Comparison of ENCODE assay signal across 35 cellular contexts in genomic region chr5:95993776-95994175, GRCh38.
"Had no signal": no experiment of that assay in that cellular context is flagged by ENCODE, and none has a peak within 500 bp of the region (broad histone marks: within the 10 kb centered on the region; RNA-seq: fewer than 3 reads in every experiment).

No MANE protein-coding gene starts in this region.

- H3K9me3 ChIP-seq: MG63 had no signal

- H3K27ac ChIP-seq: KMS-11 had no signal

- DNase-seq: Kasumi-1, MG63, MM.1S, MV-4-11, NCI-H1048, NCI-H1092, NCI-H1092 treated with DMSO at 0.1 percent for 48 hours, NCI-H1105, NCI-H1105 treated with DMSO at 0.1 percent for 48 hours, NCI-H1417, NCI-H1417 treated with DMSO at 0.1 percent for 48 hours, NCI-H1436, NCI-H1436 treated with DMSO at 0.1 percent for 48 hours, NCI-H146, NCI-H1694, NCI-H1694 treated with DMSO at 0.1 percent for 48 hours, NCI-H187, NCI-H1930, NCI-H2029, NCI-H2029 treated with DMSO at 0.1 percent for 48 hours, NCI-H2081, NCI-H2081 treated with DMSO at 0.1 percent for 48 hours, NCI-H2107, NCI-H2171, NCI-H2171 treated with DMSO at 0.1 percent for 48 hours, NCI-H2227 treated with DMSO at 0.1 percent for 48 hours, NCI-H226, NCI-H345, NCI-H446, NCI-H446 treated with DMSO at 0.1 percent for 48 hours, NCI-H510A, NCI-H510A treated with DMSO at 0.1 percent for 48 hours, NCI-H524, NCI-H524 treated with DMSO at 0.1 percent for 48 hours had no signal

- H3K27me3 ChIP-seq: MG63 had no signal

- H3K36me3 ChIP-seq: MG63 had no signal

- H3K4me3 ChIP-seq: MG63 had no signal

- H3K9ac ChIP-seq: KMS-11 had no signal

- H3K4me2 ChIP-seq: KMS-11 had no signal
